ENCODE assay signal across 9 cellular contexts in the genomic region with DNA sequence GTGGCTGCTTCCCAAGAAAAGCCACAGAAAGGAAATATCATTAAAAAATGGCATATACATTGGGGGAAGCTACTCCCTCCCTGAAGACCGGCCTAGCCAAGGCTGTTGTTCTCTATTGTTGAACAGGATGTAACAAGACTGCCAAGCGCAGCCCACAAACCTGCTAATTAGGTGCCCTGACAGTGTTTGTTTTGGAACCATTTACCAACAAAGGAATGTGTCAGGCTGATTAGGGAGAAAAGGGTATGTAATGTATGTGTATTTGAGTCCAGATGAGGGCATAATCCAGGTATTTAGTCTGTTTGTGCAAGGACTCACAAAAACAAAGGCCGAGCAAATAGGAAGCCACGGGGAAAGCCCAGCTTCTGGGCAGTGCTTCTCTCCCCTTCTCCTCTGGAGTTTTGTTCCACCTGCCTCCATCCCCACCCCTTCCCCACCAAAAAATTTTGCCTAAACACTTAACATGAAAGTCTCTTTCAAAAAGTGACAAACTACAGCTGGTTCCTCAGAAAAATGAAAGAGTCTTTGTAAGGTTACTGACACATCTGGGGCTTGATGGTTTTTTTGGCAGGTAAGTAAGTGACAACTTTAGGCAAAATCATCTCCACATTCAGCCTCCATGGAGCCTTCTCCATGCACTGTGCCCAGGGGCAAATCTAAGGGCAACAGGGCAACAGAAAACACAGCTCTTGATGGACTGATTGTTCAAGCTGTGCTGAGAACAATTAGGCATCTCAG.
A peak's percentile ranks its signal among the peaks of the same experiment; 100 is the strongest.
DNase-seq lines count a peak whose midpoint lies in the region; ATAC-seq, FAIRE-seq and TF ChIP-seq lines count a peak whose summit lies in the region.
"Had no signal": no experiment of that assay in that cellular context is flagged by ENCODE, and none has a peak within 500 bp of the region (broad histone marks: within the 10 kb centered on the region; RNA-seq: fewer than 3 reads in every experiment).

No MANE protein-coding gene starts in this region.

- DNase-seq in KBM-7 (peak; percentile 87), RWPE2 (ENCODE audit: low spot score) (no peak), left cardiac atrium (peak; percentile 40), small intestine (peak; percentile 75), AML-193 (lab: John Stamatoyannopoulos, UW) (no peak), activated T-cell treated with anti-CD3 and anti-CD28 coated beads for 4 hours (no peak)
- DNase-seq in activated effector memory CD4-positive, alpha-beta T cell treated with anti-CD3 and anti-CD28 coated beads, Interleukin-2, amount 50 U/mL, for 16 hours = no peak
- DNase-seq: T1000 had no signal

- ATAC-seq in RWPE2 (ENCODE audit: low read depth) = peak; percentile 93
- peak; percentile 73 to 82 for ATAC-seq in left cardiac atrium
- no peak for ATAC-seq in GM21825 (IDR thresholded peaks at IDR 0.05; ENCODE audit: unreplicated experiment)

- H3K9me3 ChIP-seq in RWPE2 (ENCODE audit: severe bottlenecking) (no peaks in the 10 kb centered on the region), small intestine (ENCODE audit: control insufficient read depth, low read depth) (no peaks in the 10 kb centered on the region)

- H3K4me1 ChIP-seq in RWPE2 (ENCODE audit: insufficient read depth, poor library complexity, severe bottlenecking) (peaks cover 14% of the 10 kb centered on the region), small intestine (ENCODE audit: control insufficient read depth in 2 of 2, insufficient read depth in 1 of 2, low read depth in 1 of 2, low read length in 1 of 2) (peaks cover 2 to 7% of the 10 kb centered on the region in 2 donors)

- H3K27me3 ChIP-seq in RWPE2 (ENCODE audit: insufficient read depth, poor library complexity, severe bottlenecking) (no peaks in the 10 kb centered on the region), small intestine (ENCODE audit: control insufficient read depth in 2 of 2, insufficient read depth in 2 of 2, low read length in 2 of 2) (no peaks in the 10 kb centered on the region)

- WGBS in small intestine, 3 donors = 16 to 43% (median 36%) methylated on average over 4 of the region's 4 CpGs

- FAIRE-seq in small intestine (lab: Jason Lieb, UNC) = no peak

- H3K4me3 ChIP-seq in RWPE2 (ENCODE audit: severe bottlenecking) (no peak overlapping the region), small intestine (ENCODE audit: low read depth in 1 of 2, low read length in 2 of 2) (no peak overlapping the region)

- H3K27ac ChIP-seq in RWPE2 (ENCODE audit: poor library complexity, severe bottlenecking) (peak overlapping the region; percentile 7), small intestine (ENCODE audit: low read depth in 1 of 2, low read length in 1 of 2) (peak overlapping the region in 1 of 2 donors; percentile 64)

- in situ Hi-C loops in KBM-7 (cut with MboI; ENCODE audit: low pct_unique_long_range_greater_than_20kb, low sequenced_read_pairs) = no loop called here

- H3K36me3 ChIP-seq in RWPE2 (ENCODE audit: low read depth) = no peaks in the 10 kb centered on the region
- H3K36me3 ChIP-seq in small intestine (ENCODE audit: control insufficient read depth in 2 of 2, insufficient read depth in 2 of 2, low read length in 2 of 2) = no peaks in the 10 kb centered on the region

- intact Hi-C loops in left cardiac atrium (cut with DNase I) = no loop called here

- no peak for TF ChIP-seq CTCF in RWPE2 (IDR thresholded peaks at IDR 0.05; ENCODE audit: poor library complexity, severe bottlenecking)

Comparison
In these comparisons a context has a peak if more than half of its experiments do, and no peak if none do; other contexts are left out.
1. DNase-seq: peak in KBM-7 (single experiment), left cardiac atrium (single experiment) and small intestine (single experiment); none in RWPE2 (single experiment), AML-193 (0 of 2), activated effector memory CD4-positive, alpha-beta T cell treated with anti-CD3 and anti-CD28 coated beads, Interleukin-2, amount 50 U/mL, for 16 hours (single experiment) and activated T-cell treated with anti-CD3 and anti-CD28 coated beads for 4 hours (single experiment).